ENCODE assay signal across 2 cellular contexts in the genomic region with DNA sequence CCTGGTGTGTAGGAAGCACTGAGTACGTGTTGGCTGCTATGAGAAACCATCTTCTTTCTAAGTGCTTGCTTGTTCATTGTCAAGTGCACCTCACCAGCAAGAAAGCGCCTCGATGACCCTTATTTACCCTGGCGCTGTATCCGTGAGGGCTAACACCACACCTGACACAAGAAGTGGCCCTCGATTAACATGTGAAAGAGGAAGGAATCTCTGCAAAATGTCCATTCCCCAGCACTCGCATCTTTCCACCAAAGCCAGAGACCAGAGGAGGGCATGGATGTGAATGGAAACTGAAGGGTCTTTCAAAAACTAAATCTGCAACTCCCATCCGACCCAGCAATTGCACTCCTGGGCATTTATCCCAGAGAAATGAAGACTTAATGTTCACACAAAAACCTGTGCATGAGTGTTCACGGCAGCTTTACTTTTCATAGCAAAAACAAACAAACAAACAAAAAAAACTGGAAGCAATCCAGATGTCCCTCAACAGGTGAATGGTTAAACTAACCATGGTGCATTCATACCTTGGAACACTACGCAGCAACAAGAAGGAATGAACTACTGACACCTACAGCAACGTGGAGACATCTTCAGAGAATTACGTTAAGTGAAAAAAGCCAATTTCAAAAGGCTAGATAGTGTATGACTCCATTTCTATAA.
TF ChIP-seq lines count a peak whose summit lies in the region.

No MANE protein-coding gene starts in this region.

TF ChIP-seq in GM23338, 12 proteins besides CTCF, POLR2A, EP300 and RAD21 (continued from another document and continues in another):
- TF ChIP-seq, protein P1, sequence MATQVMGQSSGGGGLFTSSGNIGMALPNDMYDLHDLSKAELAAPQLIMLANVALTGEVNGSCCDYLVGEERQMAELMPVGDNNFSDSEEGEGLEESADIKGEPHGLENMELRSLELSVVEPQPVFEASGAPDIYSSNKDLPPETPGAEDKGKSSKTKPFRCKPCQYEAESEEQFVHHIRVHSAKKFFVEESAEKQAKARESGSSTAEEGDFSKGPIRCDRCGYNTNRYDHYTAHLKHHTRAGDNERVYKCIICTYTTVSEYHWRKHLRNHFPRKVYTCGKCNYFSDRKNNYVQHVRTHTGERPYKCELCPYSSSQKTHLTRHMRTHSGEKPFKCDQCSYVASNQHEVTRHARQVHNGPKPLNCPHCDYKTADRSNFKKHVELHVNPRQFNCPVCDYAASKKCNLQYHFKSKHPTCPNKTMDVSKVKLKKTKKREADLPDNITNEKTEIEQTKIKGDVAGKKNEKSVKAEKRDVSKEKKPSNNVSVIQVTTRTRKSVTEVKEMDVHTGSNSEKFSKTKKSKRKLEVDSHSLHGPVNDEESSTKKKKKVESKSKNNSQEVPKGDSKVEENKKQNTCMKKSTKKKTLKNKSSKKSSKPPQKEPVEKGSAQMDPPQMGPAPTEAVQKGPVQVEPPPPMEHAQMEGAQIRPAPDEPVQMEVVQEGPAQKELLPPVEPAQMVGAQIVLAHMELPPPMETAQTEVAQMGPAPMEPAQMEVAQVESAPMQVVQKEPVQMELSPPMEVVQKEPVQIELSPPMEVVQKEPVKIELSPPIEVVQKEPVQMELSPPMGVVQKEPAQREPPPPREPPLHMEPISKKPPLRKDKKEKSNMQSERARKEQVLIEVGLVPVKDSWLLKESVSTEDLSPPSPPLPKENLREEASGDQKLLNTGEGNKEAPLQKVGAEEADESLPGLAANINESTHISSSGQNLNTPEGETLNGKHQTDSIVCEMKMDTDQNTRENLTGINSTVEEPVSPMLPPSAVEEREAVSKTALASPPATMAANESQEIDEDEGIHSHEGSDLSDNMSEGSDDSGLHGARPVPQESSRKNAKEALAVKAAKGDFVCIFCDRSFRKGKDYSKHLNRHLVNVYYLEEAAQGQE (IDR thresholded peaks at IDR 0.05; ENCODE audit: unreplicated experiment): no peak
- TF ChIP-seq JUNB (IDR thresholded peaks at IDR 0.05; ENCODE audit: unreplicated experiment) (no peak), STAT1 (IDR thresholded peaks at IDR 0.05; ENCODE audit: unreplicated experiment) (no peak), ZNF114 (CRISPR knock-in tag; IDR thresholded peaks at IDR 0.05) (no peak), POLR2AphosphoS5 (IDR thresholded peaks at IDR 0.05; ENCODE audit: low read depth) (no peak), EZH2phosphoT487 (IDR thresholded peaks at IDR 0.05; ENCODE audit: unreplicated experiment) (no peak), CREB1 (CRISPR knock-in tag; IDR thresholded peaks at IDR 0.05; ENCODE audit: low read depth) (no peak), EZH2 (IDR thresholded peaks at IDR 0.05; ENCODE audit: low read depth, unreplicated experiment) (no peak), ZNF331 (CRISPR knock-in tag; IDR thresholded peaks at IDR 0.05; ENCODE audit: low read depth) (no peak)
- TF ChIP-seq, protein P2, sequence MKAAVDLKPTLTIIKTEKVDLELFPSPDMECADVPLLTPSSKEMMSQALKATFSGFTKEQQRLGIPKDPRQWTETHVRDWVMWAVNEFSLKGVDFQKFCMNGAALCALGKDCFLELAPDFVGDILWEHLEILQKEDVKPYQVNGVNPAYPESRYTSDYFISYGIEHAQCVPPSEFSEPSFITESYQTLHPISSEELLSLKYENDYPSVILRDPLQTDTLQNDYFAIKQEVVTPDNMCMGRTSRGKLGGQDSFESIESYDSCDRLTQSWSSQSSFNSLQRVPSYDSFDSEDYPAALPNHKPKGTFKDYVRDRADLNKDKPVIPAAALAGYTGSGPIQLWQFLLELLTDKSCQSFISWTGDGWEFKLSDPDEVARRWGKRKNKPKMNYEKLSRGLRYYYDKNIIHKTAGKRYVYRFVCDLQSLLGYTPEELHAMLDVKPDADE (IDR thresholded peaks at IDR 0.05): no peak

TF ChIP-seq in WTC11, 78 proteins besides CTCF, POLR2A, EP300 and RAD21 (continued from another document):
- TF ChIP-seq, protein P3, sequence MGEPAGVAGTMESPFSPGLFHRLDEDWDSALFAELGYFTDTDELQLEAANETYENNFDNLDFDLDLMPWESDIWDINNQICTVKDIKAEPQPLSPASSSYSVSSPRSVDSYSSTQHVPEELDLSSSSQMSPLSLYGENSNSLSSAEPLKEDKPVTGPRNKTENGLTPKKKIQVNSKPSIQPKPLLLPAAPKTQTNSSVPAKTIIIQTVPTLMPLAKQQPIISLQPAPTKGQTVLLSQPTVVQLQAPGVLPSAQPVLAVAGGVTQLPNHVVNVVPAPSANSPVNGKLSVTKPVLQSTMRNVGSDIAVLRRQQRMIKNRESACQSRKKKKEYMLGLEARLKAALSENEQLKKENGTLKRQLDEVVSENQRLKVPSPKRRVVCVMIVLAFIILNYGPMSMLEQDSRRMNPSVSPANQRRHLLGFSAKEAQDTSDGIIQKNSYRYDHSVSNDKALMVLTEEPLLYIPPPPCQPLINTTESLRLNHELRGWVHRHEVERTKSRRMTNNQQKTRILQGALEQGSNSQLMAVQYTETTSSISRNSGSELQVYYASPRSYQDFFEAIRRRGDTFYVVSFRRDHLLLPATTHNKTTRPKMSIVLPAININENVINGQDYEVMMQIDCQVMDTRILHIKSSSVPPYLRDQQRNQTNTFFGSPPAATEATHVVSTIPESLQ (CRISPR knock-in tag; IDR thresholded peaks at IDR 0.05): no peak
- TF ChIP-seq, protein P4, sequence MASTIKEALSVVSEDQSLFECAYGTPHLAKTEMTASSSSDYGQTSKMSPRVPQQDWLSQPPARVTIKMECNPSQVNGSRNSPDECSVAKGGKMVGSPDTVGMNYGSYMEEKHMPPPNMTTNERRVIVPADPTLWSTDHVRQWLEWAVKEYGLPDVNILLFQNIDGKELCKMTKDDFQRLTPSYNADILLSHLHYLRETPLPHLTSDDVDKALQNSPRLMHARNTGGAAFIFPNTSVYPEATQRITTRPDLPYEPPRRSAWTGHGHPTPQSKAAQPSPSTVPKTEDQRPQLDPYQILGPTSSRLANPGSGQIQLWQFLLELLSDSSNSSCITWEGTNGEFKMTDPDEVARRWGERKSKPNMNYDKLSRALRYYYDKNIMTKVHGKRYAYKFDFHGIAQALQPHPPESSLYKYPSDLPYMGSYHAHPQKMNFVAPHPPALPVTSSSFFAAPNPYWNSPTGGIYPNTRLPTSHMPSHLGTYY (CRISPR knock-in tag; IDR thresholded peaks at IDR 0.05): no peak
- TF ChIP-seq, protein P5, sequence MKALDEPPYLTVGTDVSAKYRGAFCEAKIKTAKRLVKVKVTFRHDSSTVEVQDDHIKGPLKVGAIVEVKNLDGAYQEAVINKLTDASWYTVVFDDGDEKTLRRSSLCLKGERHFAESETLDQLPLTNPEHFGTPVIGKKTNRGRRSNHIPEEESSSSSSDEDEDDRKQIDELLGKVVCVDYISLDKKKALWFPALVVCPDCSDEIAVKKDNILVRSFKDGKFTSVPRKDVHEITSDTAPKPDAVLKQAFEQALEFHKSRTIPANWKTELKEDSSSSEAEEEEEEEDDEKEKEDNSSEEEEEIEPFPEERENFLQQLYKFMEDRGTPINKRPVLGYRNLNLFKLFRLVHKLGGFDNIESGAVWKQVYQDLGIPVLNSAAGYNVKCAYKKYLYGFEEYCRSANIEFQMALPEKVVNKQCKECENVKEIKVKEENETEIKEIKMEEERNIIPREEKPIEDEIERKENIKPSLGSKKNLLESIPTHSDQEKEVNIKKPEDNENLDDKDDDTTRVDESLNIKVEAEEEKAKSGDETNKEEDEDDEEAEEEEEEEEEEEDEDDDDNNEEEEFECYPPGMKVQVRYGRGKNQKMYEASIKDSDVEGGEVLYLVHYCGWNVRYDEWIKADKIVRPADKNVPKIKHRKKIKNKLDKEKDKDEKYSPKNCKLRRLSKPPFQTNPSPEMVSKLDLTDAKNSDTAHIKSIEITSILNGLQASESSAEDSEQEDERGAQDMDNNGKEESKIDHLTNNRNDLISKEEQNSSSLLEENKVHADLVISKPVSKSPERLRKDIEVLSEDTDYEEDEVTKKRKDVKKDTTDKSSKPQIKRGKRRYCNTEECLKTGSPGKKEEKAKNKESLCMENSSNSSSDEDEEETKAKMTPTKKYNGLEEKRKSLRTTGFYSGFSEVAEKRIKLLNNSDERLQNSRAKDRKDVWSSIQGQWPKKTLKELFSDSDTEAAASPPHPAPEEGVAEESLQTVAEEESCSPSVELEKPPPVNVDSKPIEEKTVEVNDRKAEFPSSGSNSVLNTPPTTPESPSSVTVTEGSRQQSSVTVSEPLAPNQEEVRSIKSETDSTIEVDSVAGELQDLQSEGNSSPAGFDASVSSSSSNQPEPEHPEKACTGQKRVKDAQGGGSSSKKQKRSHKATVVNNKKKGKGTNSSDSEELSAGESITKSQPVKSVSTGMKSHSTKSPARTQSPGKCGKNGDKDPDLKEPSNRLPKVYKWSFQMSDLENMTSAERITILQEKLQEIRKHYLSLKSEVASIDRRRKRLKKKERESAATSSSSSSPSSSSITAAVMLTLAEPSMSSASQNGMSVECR (CRISPR knock-in tag; IDR thresholded peaks at IDR 0.05; ENCODE audit: borderline replicate concordance): no peak
- TF ChIP-seq ZNF671 (CRISPR knock-in tag; IDR thresholded peaks at IDR 0.05): no peak
- TF ChIP-seq, protein P6, sequence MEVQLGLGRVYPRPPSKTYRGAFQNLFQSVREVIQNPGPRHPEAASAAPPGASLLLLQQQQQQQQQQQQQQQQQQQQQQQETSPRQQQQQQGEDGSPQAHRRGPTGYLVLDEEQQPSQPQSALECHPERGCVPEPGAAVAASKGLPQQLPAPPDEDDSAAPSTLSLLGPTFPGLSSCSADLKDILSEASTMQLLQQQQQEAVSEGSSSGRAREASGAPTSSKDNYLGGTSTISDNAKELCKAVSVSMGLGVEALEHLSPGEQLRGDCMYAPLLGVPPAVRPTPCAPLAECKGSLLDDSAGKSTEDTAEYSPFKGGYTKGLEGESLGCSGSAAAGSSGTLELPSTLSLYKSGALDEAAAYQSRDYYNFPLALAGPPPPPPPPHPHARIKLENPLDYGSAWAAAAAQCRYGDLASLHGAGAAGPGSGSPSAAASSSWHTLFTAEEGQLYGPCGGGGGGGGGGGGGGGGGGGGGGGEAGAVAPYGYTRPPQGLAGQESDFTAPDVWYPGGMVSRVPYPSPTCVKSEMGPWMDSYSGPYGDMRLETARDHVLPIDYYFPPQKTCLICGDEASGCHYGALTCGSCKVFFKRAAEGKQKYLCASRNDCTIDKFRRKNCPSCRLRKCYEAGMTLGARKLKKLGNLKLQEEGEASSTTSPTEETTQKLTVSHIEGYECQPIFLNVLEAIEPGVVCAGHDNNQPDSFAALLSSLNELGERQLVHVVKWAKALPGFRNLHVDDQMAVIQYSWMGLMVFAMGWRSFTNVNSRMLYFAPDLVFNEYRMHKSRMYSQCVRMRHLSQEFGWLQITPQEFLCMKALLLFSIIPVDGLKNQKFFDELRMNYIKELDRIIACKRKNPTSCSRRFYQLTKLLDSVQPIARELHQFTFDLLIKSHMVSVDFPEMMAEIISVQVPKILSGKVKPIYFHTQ (CRISPR knock-in tag; IDR thresholded peaks at IDR 0.05): no peak
- TF ChIP-seq, protein P7, sequence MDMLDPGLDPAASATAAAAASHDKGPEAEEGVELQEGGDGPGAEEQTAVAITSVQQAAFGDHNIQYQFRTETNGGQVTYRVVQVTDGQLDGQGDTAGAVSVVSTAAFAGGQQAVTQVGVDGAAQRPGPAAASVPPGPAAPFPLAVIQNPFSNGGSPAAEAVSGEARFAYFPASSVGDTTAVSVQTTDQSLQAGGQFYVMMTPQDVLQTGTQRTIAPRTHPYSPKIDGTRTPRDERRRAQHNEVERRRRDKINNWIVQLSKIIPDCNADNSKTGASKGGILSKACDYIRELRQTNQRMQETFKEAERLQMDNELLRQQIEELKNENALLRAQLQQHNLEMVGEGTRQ (CRISPR knock-in tag; IDR thresholded peaks at IDR 0.05): no peak
- TF ChIP-seq, protein P8, sequence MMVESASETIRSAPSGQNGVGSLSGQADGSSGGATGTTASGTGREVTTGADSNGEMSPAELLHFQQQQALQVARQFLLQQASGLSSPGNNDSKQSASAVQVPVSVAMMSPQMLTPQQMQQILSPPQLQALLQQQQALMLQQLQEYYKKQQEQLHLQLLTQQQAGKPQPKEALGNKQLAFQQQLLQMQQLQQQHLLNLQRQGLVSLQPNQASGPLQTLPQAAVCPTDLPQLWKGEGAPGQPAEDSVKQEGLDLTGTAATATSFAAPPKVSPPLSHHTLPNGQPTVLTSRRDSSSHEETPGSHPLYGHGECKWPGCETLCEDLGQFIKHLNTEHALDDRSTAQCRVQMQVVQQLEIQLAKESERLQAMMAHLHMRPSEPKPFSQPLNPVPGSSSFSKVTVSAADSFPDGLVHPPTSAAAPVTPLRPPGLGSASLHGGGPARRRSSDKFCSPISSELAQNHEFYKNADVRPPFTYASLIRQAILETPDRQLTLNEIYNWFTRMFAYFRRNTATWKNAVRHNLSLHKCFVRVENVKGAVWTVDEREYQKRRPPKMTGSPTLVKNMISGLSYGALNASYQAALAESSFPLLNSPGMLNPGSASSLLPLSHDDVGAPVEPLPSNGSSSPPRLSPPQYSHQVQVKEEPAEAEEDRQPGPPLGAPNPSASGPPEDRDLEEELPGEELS (CRISPR knock-in tag; IDR thresholded peaks at IDR 0.05): no peak
- TF ChIP-seq, protein P9, sequence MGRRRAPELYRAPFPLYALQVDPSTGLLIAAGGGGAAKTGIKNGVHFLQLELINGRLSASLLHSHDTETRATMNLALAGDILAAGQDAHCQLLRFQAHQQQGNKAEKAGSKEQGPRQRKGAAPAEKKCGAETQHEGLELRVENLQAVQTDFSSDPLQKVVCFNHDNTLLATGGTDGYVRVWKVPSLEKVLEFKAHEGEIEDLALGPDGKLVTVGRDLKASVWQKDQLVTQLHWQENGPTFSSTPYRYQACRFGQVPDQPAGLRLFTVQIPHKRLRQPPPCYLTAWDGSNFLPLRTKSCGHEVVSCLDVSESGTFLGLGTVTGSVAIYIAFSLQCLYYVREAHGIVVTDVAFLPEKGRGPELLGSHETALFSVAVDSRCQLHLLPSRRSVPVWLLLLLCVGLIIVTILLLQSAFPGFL (CRISPR knock-in tag; IDR thresholded peaks at IDR 0.05; ENCODE audit: borderline replicate concordance): no peak
